ENCODE assay signal across 8 cellular contexts in the genomic region with DNA sequence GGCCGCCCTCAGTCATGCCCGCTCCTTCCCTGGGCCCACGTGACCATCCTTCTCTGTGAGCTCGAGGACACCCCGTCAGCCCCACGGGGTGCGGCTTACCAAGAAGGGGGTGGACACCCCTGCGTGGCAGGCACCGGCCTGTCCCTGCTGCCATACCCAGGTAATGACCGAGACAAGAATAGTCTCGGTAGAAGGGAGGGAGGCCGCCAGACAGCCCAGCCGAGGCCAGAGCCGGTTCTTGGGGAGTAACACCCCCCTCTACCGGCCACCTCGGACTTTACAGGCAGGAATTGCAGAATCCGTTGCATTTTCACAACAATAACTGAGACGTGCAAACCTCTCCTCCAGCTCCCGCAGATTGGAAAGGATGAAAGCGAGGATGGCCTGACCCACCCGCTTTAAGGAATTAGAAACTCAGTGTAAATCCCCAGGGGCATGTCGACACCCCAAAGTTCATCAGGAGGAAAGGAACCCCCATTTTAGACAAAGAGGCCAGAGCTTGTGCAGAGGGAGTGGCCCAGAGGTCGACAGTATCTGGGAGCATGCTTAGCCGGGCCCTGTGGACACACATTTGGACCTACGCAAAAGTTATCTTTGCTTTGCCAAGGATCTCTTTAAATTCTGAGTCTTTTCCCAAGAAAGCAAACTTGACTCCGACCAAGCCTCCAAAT.
DNase-seq lines count a peak whose midpoint lies in the region; ATAC-seq lines count a peak whose summit lies in the region.

No MANE protein-coding gene starts in this region.

- intact Hi-C loops in left colon (cut with DNase I, micrococcal nuclease): loop anchor here in 1 of 2 donors (5.0 kb wide), 1 partner anchor 333 kb away; no protein-coding TSS in a partner anchor

- DNase-seq in DMS114 treated with DMSO at 0.1 percent for 48 hours (lab: John Stamatoyannopoulos, UW; ENCODE audit: unreplicated experiment) (peak; percentile 0), HPDE6-E6E7 (ENCODE audit: extremely low spot score) (peak; percentile 66), T follicular helper cell (ENCODE audit: low read depth) (peak; percentile 20), T47D (ENCODE audit: low read depth in 1 of 2, low spot score in 1 of 2) (peak; percentile 59 to 77), left colon (peak in 1 of 2 donors; percentile 62)
- DNase-seq in stimulated activated CD4-positive, alpha-beta T cell treated with anti-CD3 and anti-CD28 coated beads, TNF-alpha, amount 100 ng/mL, for 4 hours (ENCODE audit: low read depth in 3 of 3): peak in 2 of 3 experiments; percentile 17 to 24

- in situ Hi-C loops in T47D (cut with HindIII; ENCODE audit: low pct_unique_long_range_greater_than_20kb, low sequenced_read_pairs): no loop called here

- peak; percentile 74 for ATAC-seq in left colon
- ATAC-seq in HG02885 (IDR thresholded peaks at IDR 0.05; ENCODE audit: poor library complexity, unreplicated experiment): no peak
- ATAC-seq in HG03565 (IDR thresholded peaks at IDR 0.05; ENCODE audit: unreplicated experiment): no peak
